In the genomic region with DNA sequence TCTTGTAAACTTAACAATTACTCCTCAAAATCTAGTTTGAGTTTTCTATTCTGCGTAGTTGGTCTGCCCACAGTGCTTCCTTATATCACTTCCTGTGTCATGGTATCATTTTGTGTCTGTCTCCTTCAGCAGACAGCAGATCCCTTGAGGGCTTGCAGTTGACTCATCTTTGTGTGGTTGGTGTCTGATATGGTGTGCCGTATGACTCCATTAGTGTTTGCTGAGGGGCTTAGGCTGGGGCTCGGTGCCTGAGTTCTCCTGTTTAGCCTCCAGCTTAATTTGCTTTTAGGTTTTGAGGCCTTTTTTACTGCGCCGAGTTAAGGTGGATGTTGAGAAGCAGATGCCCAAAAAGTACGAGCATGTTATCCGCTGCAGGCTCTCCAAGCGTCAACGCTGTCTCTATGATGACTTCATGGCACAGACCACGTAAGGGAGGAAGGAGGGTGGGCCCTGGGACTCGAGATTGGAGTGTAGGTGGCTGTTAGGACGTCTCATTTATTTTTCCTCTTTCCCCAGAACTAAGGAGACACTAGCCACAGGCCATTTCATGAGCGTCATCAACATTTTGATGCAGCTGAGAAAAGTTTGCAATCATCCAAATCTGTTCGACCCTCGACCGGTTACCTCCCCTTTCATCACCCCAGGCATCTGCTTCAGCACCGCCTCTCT, we compare ENCODE assay signal across 9 cellular contexts. TPM values are rescaled to one million over a fixed set of nuclear protein-coding genes. Genes with fewer than 3 reads are reported as not detected.
A peak's percentile ranks its signal among the peaks of the same experiment; 100 is the strongest.
DNase-seq lines count a peak whose midpoint lies in the region; ATAC-seq and TF ChIP-seq lines count a peak whose summit lies in the region.
"Had no signal": no experiment of that assay in that cellular context is flagged by ENCODE, and none has a peak within 500 bp of the region (broad histone marks: within the 10 kb centered on the region; RNA-seq: fewer than 3 reads in every experiment).

No MANE protein-coding gene starts in this region.

- H3K36me3 Mint-ChIP-seq in natural killer cell (peaks cover 39% of the 10 kb centered on the region), glutamatergic neuron (ENCODE audit: unreplicated experiment) (peaks cover 2% of the 10 kb centered on the region)

- H3K4me3 ChIP-seq in vagina = no peak overlapping the region
- H3K4me3 ChIP-seq: SJSA1 had no signal

- peaks cover 5 to 92% of the 10 kb centered on the region in 2 donors for H3K36me3 ChIP-seq in vagina

- peak; percentile 94 to 99 (median 98) for ATAC-seq in natural killer cell
- no peak for ATAC-seq in HG03460 (IDR thresholded peaks at IDR 0.05; ENCODE audit: unreplicated experiment)

- H3K9me3 Mint-ChIP-seq in natural killer cell (peaks cover 0 to 2% of the 10 kb centered on the region in 2 donors), glutamatergic neuron (ENCODE audit: unreplicated experiment) (peaks cover 1% of the 10 kb centered on the region)

- peaks cover 27 to 41% of the 10 kb centered on the region in 2 donors for H3K4me1 Mint-ChIP-seq in natural killer cell
- H3K4me1 Mint-ChIP-seq in glutamatergic neuron (ENCODE audit: low read depth, unreplicated experiment) = no peaks in the 10 kb centered on the region

- no peak for TF ChIP-seq CTCF in natural killer cell (IDR thresholded peaks at IDR 0.05)
- no peak for TF ChIP-seq CTCF in glutamatergic neuron (IDR thresholded peaks at IDR 0.05; ENCODE audit: partially characterized antibody, unreplicated experiment)
- TF ChIP-seq CTCF in vagina (IDR thresholded peaks at IDR 0.05) = no peak

- no peaks in the 10 kb centered on the region for H3K4me1 ChIP-seq in vagina
- H3K4me1 ChIP-seq: SJSA1 had no signal

- no peaks in the 10 kb centered on the region for H3K9me3 ChIP-seq in vagina
- H3K9me3 ChIP-seq: SJSA1 had no signal

- intact Hi-C loops in natural killer cell (cut with micrococcal nuclease) (loop anchor here (10.0 kb wide), 1 partner anchor 49 kb away; the partner anchor contains the start of genes CFAP119 and RNF40), vagina (cut with DNase I) (no loop called here)

- no peak overlapping the region for H3K27ac ChIP-seq in vagina
- H3K27ac ChIP-seq: SJSA1 had no signal

- H3K27me3 Mint-ChIP-seq in natural killer cell (ENCODE audit: low read depth in 2 of 2) (no peaks in the 10 kb centered on the region), glutamatergic neuron (ENCODE audit: unreplicated experiment) (peaks cover 5% of the 10 kb centered on the region)

- no peaks in the 10 kb centered on the region for H3K27me3 ChIP-seq in vagina
- H3K27me3 ChIP-seq: SJSA1 had no signal

- peak; percentile 19 for DNase-seq in Ammon's horn (ENCODE audit: low spot score)
- DNase-seq in NOMO-1 treated with DMSO at 0.1 percent for 48 hours (lab: John Stamatoyannopoulos, UW; ENCODE audit: unreplicated experiment) = peak; percentile 66
- DNase-seq in activated gamma-delta T cell treated with anti-CD3 and anti-CD28 coated beads, Interleukin-2, amount 50 U/mL, for 16 hours (ENCODE audit: low read depth) = peak; percentile 41
- peak; percentile 44 for DNase-seq in natural killer cell
- no peak for DNase-seq in glutamatergic neuron
- DNase-seq in vagina (ENCODE audit: extremely low spot score in 2 of 2) = no peak
- DNase-seq in UCSD-AML1 (lab: John Stamatoyannopoulos, UW; ENCODE audit: unreplicated experiment) = no peak

- H3K4me3 Mint-ChIP-seq in natural killer cell (peak overlapping the region; percentile 79), glutamatergic neuron (ENCODE audit: unreplicated experiment) (no peak overlapping the region)

- no peak for TF ChIP-seq POLR2A in vagina (IDR thresholded peaks at IDR 0.05)

- H3K27ac Mint-ChIP-seq in natural killer cell = peak overlapping the region; percentile 97 to 98
- H3K27ac Mint-ChIP-seq in glutamatergic neuron (ENCODE audit: unreplicated experiment) = no peak overlapping the region

RNA-seq across cellular contexts. Expression of gene SRCAP, which starts 16.9 kb away (rescaled TPM):
- total RNA-seq in natural killer cell (10 to 100 TPM; 78.8 to 99.0 (median 89.3) TPM), glutamatergic neuron (ENCODE audit: unreplicated experiment) (60.1 TPM), vagina (28.5 TPM)

RNA-seq across cellular contexts. Expression of gene PHKG2, which starts 32.3 kb away (rescaled TPM):
- total RNA-seq in natural killer cell (10 to 100 TPM; 50.5 to 86.1 (median 64.8) TPM), glutamatergic neuron (ENCODE audit: unreplicated experiment) (32.6 TPM), vagina (32.9 TPM)

RNA-seq across cellular contexts. Expression of gene CFAP119, which starts 46.0 kb away (rescaled TPM):
- total RNA-seq in natural killer cell = 1 to 10 TPM; 3.4 to 5.1 (median 4.9) TPM
- 10.9 TPM for total RNA-seq in glutamatergic neuron (ENCODE audit: unreplicated experiment)
- 1.7 TPM for total RNA-seq in vagina

RNA-seq across cellular contexts. Expression of gene RNF40, which starts 46.2 kb away (rescaled TPM):
- 100 to 1,000 TPM; 153 to 167 (median 161) TPM for total RNA-seq in natural killer cell
- 182 TPM for total RNA-seq in glutamatergic neuron (ENCODE audit: unreplicated experiment)
- 60.9 TPM for total RNA-seq in vagina

RNA-seq across cellular contexts. Expression of gene FBRS, which starts 57.7 kb away (rescaled TPM):
- total RNA-seq in natural killer cell = 100 to 1,000 TPM; 158 to 182 (median 172) TPM
- total RNA-seq in glutamatergic neuron (ENCODE audit: unreplicated experiment) = 66.7 TPM
- 28.7 TPM for total RNA-seq in vagina

Comparison
In these comparisons a context has a peak if more than half of its experiments do, and no peak if none do; other contexts are left out.
1. DNase-seq: peak in Ammon's horn (single experiment), NOMO-1 treated with DMSO at 0.1 percent for 48 hours (single experiment), activated gamma-delta T cell treated with anti-CD3 and anti-CD28 coated beads, Interleukin-2, amount 50 U/mL, for 16 hours (single experiment) and natural killer cell (single experiment); none in glutamatergic neuron (single experiment), vagina (0 of 2) and UCSD-AML1 (single experiment).